ENCODE assay signal across 21 cellular contexts in the genomic region with DNA sequence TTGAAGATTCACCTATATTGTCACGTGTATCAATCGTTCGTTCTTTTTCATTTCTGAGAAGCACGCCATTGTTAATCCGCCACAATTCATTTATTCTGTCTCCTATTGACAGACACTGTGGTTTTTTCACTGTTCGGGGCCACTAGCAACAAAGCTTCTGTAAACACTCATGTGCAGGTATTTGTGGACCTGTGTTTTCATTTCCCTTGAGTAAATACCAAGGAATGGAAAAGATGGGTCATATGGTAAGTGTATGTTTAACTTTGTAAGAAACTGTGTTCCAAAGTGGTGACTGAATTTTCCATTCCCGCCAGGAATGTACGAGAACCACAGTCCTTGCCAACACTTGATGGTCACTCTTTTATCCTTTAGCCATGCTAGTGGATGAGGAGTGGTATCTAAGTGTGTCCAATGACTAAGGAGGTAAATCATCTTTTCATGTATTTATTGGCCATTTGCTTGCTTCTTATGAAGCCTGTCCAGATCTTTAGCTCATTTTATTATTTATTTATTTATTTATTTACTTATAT. TPM values are rescaled to one million over a fixed set of nuclear protein-coding genes. Genes with fewer than 3 reads are reported as not detected.
DNase-seq lines count a peak whose midpoint lies in the region; ATAC-seq and TF ChIP-seq lines count a peak whose summit lies in the region.
"Had no signal": no experiment of that assay in that cellular context is flagged by ENCODE, and none has a peak within 500 bp of the region (broad histone marks: within the 10 kb centered on the region; RNA-seq: fewer than 3 reads in every experiment).

No MANE protein-coding gene starts in this region.

- no peak overlapping the region for H3K4me3 ChIP-seq in PC-3 (ENCODE audit: low read length)
- H3K4me3 ChIP-seq in colonic mucosa, result no peak overlapping the region
- no peak overlapping the region for H3K4me3 ChIP-seq in stomach

- H3K9ac ChIP-seq in PC-3 (ENCODE audit: low read length), result no peak overlapping the region
- H3K9ac ChIP-seq in colonic mucosa (ENCODE audit: low read depth in 2 of 2, low read length in 2 of 2), result no peak overlapping the region

- H2AFZ ChIP-seq in PC-3 (ENCODE audit: low read length), result no peak overlapping the region

- H3K4me1 ChIP-seq in PC-3 (ENCODE audit: insufficient read depth, low read length), result no peaks in the 10 kb centered on the region
- H3K4me1 ChIP-seq in colonic mucosa, result no peaks in the 10 kb centered on the region
- peaks cover 0 to 1% (median 0%) of the 10 kb centered on the region in 4 donors for H3K4me1 ChIP-seq in stomach
- H3K4me1 ChIP-seq: BE2C had no signal

- TF ChIP-seq CTCF in PC-3 (conservative IDR thresholded peaks at IDR 0.05; ENCODE audit: low read depth, low read length) (no peak), colonic mucosa (IDR thresholded peaks at IDR 0.05) (no peak), stomach (IDR thresholded peaks at IDR 0.05) (no peak)

- no peak for TF ChIP-seq EP300 in stomach (IDR thresholded peaks at IDR 0.05)

- DNase-seq in PC-3 (peak; percentile 35), colonic mucosa (peak; percentile 9), stomach (peak; percentile 16), medulla oblongata (ENCODE audit: extremely low spot score) (no peak), anterior cingulate cortex (lab: John Stamatoyannopoulos, UW) (no peak)
- DNase-seq: ACHN; BE2C; C1 segment of cervical spinal cord; CD4-positive, CD25-positive, alpha-beta regulatory T cell; CD8-positive, alpha-beta memory T cell; COR-L47; DMS 273 treated with DMSO at 0.1 percent for 48 hours; DMS79; GF-D8; GOT3; H7; HFFc6 had no signal

- no peaks in the 10 kb centered on the region for H3K36me3 ChIP-seq in PC-3 (ENCODE audit: low read depth, low read length)
- no peaks in the 10 kb centered on the region for H3K36me3 ChIP-seq in colonic mucosa
- H3K36me3 ChIP-seq in stomach, result peaks cover 0 to 7% (median 0%) of the 10 kb centered on the region in 4 donors
- H3K36me3 ChIP-seq: BE2C had no signal

- H3K9me3 ChIP-seq in PC-3 (ENCODE audit: low read length), result no peaks in the 10 kb centered on the region
- no peaks in the 10 kb centered on the region for H3K9me3 ChIP-seq in colonic mucosa
- H3K9me3 ChIP-seq in stomach, result no peaks in the 10 kb centered on the region
- H3K9me3 ChIP-seq: BE2C had no signal

- no peaks in the 10 kb centered on the region for H3F3A ChIP-seq in PC-3 (ENCODE audit: low read length, unreplicated experiment)

- H3K27me3 ChIP-seq in PC-3 (ENCODE audit: low read length) (no peaks in the 10 kb centered on the region; the same call in 1 of the 2 replicates), colonic mucosa (no peaks in the 10 kb centered on the region), stomach (peaks cover 0 to 9% (median 0%) of the 10 kb centered on the region in 3 donors)

- no peaks in the 10 kb centered on the region for H3K9me2 ChIP-seq in PC-3 (replicated peaks; ENCODE audit: low read length)

- 0 out of 2 replicates have a peak overlapping the region, but pooled peaks have one; percentile 1 for H3K4me2 ChIP-seq in PC-3 (ENCODE audit: low read length)

- no peak for TF ChIP-seq POLR2A in stomach (IDR thresholded peaks at IDR 0.05)

- POLR2A ChIA-PET in PC-3 (lab: Charles Lee; ENCODE audit: unreplicated experiment), result no interaction called here

- H3K27ac ChIP-seq in PC-3 (ENCODE audit: low read length), result no peak overlapping the region
- no peak overlapping the region for H3K27ac ChIP-seq in colonic mucosa
- no peak overlapping the region for H3K27ac ChIP-seq in stomach

- CTCF ChIA-PET in PC-3 (lab: Charles Lee), result no interaction called here

- no peaks in the 10 kb centered on the region for H3K79me2 ChIP-seq in PC-3 (ENCODE audit: low read length)

- no peak for ATAC-seq in PC-3
- ATAC-seq in HG03469 (IDR thresholded peaks at IDR 0.05; ENCODE audit: unreplicated experiment), result no peak
- ATAC-seq: HCT116 had no signal

- WGBS in stomach, 5 donors, result 68 to 86% (median 77%) methylated on average over 8 of the region's 8 CpGs

- H4K20me1 ChIP-seq in PC-3 (ENCODE audit: low read length), result no peaks in the 10 kb centered on the region

- intact Hi-C loops in PC-3 (cut with micrococcal nuclease) (no loop called here), colonic mucosa (cut with DNase I) (no loop called here), stomach (cut with DNase I; ENCODE audit: low total_unique reads) (loop anchor here (10.0 kb wide), 1 partner anchor 69 kb away; no protein-coding TSS in a partner anchor)

- BruUV-seq in PC-3 (replicated peaks; lab: Mats Ljungman, UMichigan), result no TSS peak

RNA-seq across cellular contexts. Expression of a gene that starts 10.7 kb away (rescaled TPM):
- not detected in 2 replicates for total RNA-seq in PC-3 (2014; rRNA removed)
- total RNA-seq in colonic mucosa, result 10 to 100 TPM; 58.0 to 77.7 TPM
- total RNA-seq in stomach, result 10 to 100 TPM in 2 of 5 donors, 1 to 10 TPM in 2, under 1 TPM in 1; 0.72 to 67.1 (median 4.8) TPM
- 10 to 100 TPM in 1 of 3 donors, 1 to 10 TPM in 2; 1.6 to 11.0 (median 3.4) TPM for polyA plus RNA-seq in stomach
- total RNA-seq: CD8-positive, alpha-beta memory T cell; Daoy; H7; HFFc6 had no signal
- polyA plus RNA-seq: CD4-positive, CD25-positive, alpha-beta regulatory T cell; CD8-positive, alpha-beta memory T cell; IgD-negative memory B cell had no signal

RNA-seq across cellular contexts. Expression of a gene that starts 55.2 kb away (rescaled TPM):
- total RNA-seq in PC-3 (2014; rRNA removed) (not detected in 2 replicates), colonic mucosa (not detected), stomach (not detected)
- polyA plus RNA-seq in stomach, result not detected
- total RNA-seq: CD4-positive, CD25-positive, alpha-beta regulatory T cell; CD8-positive, alpha-beta memory T cell; Daoy; H7; HFFc6 had no signal
- polyA plus RNA-seq: CD4-positive, CD25-positive, alpha-beta regulatory T cell; CD8-positive, alpha-beta memory T cell; IgD-negative memory B cell had no signal

Comparison
In these comparisons a context has a peak if more than half of its experiments do, and no peak if none do; other contexts are left out.
1. DNase-seq: peak in PC-3 (single experiment), colonic mucosa (single experiment) and stomach (single experiment); none in medulla oblongata (single experiment) and anterior cingulate cortex (0 of 58).